In genomic region chr6:70317799-70318198, GRCh38 we compare ENCODE assay signal across 4 cellular contexts. TPM values are rescaled to one million over a fixed set of nuclear protein-coding genes. Genes with fewer than 3 reads are reported as not detected.
"Had no signal": no experiment of that assay in that cellular context is flagged by ENCODE, and none has a peak within 500 bp of the region (broad histone marks: within the 10 kb centered on the region; RNA-seq: fewer than 3 reads in every experiment).

No MANE protein-coding gene starts in this region.

RNA-seq across cellular contexts. Expression of gene COL9A1, which starts 14.9 kb away (rescaled TPM):
- total RNA-seq: subcutaneous adipose tissue, suprapubic skin, thoracic aorta, upper lobe of right lung had no signal
